In genomic region chr18:31741096-31741735, GRCh38 we compare ENCODE assay signal across 8 cellular contexts. TPM values are rescaled to one million over a fixed set of nuclear protein-coding genes. Genes with fewer than 3 reads are reported as not detected.
A peak's percentile ranks its signal among the peaks of the same experiment; 100 is the strongest.
DNase-seq lines count a peak whose midpoint lies in the region; ATAC-seq and TF ChIP-seq lines count a peak whose summit lies in the region.

No MANE protein-coding gene starts in this region.

- H3K79me2 ChIP-seq in GM23248 (ENCODE audit: insufficient read depth) (no peaks in the 10 kb centered on the region), OCI-LY3 (ENCODE audit: low read length) (no peaks in the 10 kb centered on the region)

- intact Hi-C loops in activated naive CD4-positive, alpha-beta T cell treated with anti-CD3 and anti-CD28 coated beads for 36 hours (cut with micrococcal nuclease), result loop anchor here (1.0 to 5.0 kb wide), 7 partner anchors 78 to 811 kb away; partner anchors contain the start of gene GAREM1

- H3K4me1 ChIP-seq in CD4-positive, CD25-positive, alpha-beta regulatory T cell (ENCODE audit: control insufficient read depth, insufficient read depth, low read length, poor library complexity, severe bottlenecking), result no peaks in the 10 kb centered on the region
- H3K4me1 ChIP-seq in GM23248 (ENCODE audit: insufficient read depth) (no peaks in the 10 kb centered on the region), OCI-LY3 (ENCODE audit: low read length) (peaks cover 23% of the 10 kb centered on the region)

- peak in 1 of 2 donors; percentile 59 for ATAC-seq in CD4-positive, CD25-positive, alpha-beta regulatory T cell (ENCODE audit: low read depth in 2 of 2)
- ATAC-seq in HG02840 (IDR thresholded peaks at IDR 0.05; ENCODE audit: low FRiP score, unreplicated experiment) (no peak), GM21390 (IDR thresholded peaks at IDR 0.05; ENCODE audit: unreplicated experiment) (no peak)

- no peaks in the 10 kb centered on the region for H3K9me2 ChIP-seq in GM23248 (ENCODE audit: insufficient read depth)

- H3K9ac ChIP-seq in GM23248, result no peak overlapping the region
- H3K9ac ChIP-seq in OCI-LY3 (ENCODE audit: low read length), result no peak overlapping the region

- H3K4me1 Mint-ChIP-seq in CD4-positive, CD25-positive, alpha-beta regulatory T cell, result no peaks in the 10 kb centered on the region
- no peaks in the 10 kb centered on the region for H3K4me1 Mint-ChIP-seq in activated naive CD4-positive, alpha-beta T cell treated with anti-CD3 and anti-CD28 coated beads for 36 hours (ENCODE audit: low read depth)

- peak; percentile 36 to 54 (median 43) for DNase-seq in CD4-positive, CD25-positive, alpha-beta regulatory T cell
- DNase-seq in GM23248 (peak; percentile 33), iPS-NIHi7 (ENCODE audit: extremely low spot score) (peak; percentile 33)
- DNase-seq in activated naive CD4-positive, alpha-beta T cell treated with anti-CD3 and anti-CD28 coated beads for 36 hours, result peak; percentile 78
- DNase-seq in stimulated activated CD4-positive, alpha-beta T cell treated with anti-CD3 and anti-CD28 coated beads, Interleukin-2, amount 100 ng/mL, for 48 hours, result peak; percentile 53

- no peaks in the 10 kb centered on the region for H3K36me3 Mint-ChIP-seq in CD4-positive, CD25-positive, alpha-beta regulatory T cell
- H3K36me3 Mint-ChIP-seq in activated naive CD4-positive, alpha-beta T cell treated with anti-CD3 and anti-CD28 coated beads for 36 hours (ENCODE audit: low read depth), result no peaks in the 10 kb centered on the region

- H4K20me1 ChIP-seq in GM23248 (ENCODE audit: insufficient read depth) (no peaks in the 10 kb centered on the region), OCI-LY3 (ENCODE audit: insufficient read depth, low read length) (no peaks in the 10 kb centered on the region)

- H3K4me3 Mint-ChIP-seq in CD4-positive, CD25-positive, alpha-beta regulatory T cell, result no peak overlapping the region
- no peak overlapping the region for H3K4me3 Mint-ChIP-seq in activated naive CD4-positive, alpha-beta T cell treated with anti-CD3 and anti-CD28 coated beads for 36 hours

- H2AFZ ChIP-seq in GM23248 (no peak overlapping the region), OCI-LY3 (ENCODE audit: low read depth, low read length) (no peak overlapping the region)

- H3F3A ChIP-seq in GM23248 (ENCODE audit: insufficient read depth), result no peaks in the 10 kb centered on the region

- in situ Hi-C loops in GM23248 (cut with MboI), result loop anchor here (25.0 kb wide), 1 partner anchor 221 kb away; no protein-coding TSS in a partner anchor

- H3K27ac Mint-ChIP-seq in CD4-positive, CD25-positive, alpha-beta regulatory T cell, result no peak overlapping the region
- no peak overlapping the region for H3K27ac Mint-ChIP-seq in activated naive CD4-positive, alpha-beta T cell treated with anti-CD3 and anti-CD28 coated beads for 36 hours

- WGBS in GM23248 (ENCODE audit: low coverage in 1 of 2, low lambda C conversion rate in 2 of 2, missing lambda C conversion rate in 2 of 2), 2 experiments, result 24% methylated on average over 4 of the region's 4 CpGs

- H3K36me3 ChIP-seq in CD4-positive, CD25-positive, alpha-beta regulatory T cell (ENCODE audit: control insufficient read depth, insufficient read depth, low read length), result no peaks in the 10 kb centered on the region
- no peaks in the 10 kb centered on the region for H3K36me3 ChIP-seq in GM23248 (ENCODE audit: low read depth)
- no peaks in the 10 kb centered on the region for H3K36me3 ChIP-seq in OCI-LY3 (replicated peaks; ENCODE audit: low read depth, low read length)

- H3K9me3 Mint-ChIP-seq in CD4-positive, CD25-positive, alpha-beta regulatory T cell, result peaks cover 0 to 6% (median 0%) of the 10 kb centered on the region in 7 donors
- H3K9me3 Mint-ChIP-seq in activated naive CD4-positive, alpha-beta T cell treated with anti-CD3 and anti-CD28 coated beads for 36 hours, result peaks cover 7% of the 10 kb centered on the region

- TF ChIP-seq CTCF in OCI-LY3 (IDR thresholded peaks at IDR 0.05; ENCODE audit: low read depth, low read length), result peak; percentile 84

- H3K4me2 ChIP-seq in GM23248 (ENCODE audit: unreplicated experiment) (no peak overlapping the region), OCI-LY3 (ENCODE audit: low read length) (no peak overlapping the region)

- no peak overlapping the region for H3K27ac ChIP-seq in CD4-positive, CD25-positive, alpha-beta regulatory T cell (ENCODE audit: insufficient read depth, low read length, poor library complexity, severe bottlenecking)
- no peak overlapping the region for H3K27ac ChIP-seq in GM23248
- no peak overlapping the region for H3K27ac ChIP-seq in OCI-LY3 (ENCODE audit: low read length)

- H3K27me3 ChIP-seq in CD4-positive, CD25-positive, alpha-beta regulatory T cell (ENCODE audit: control insufficient read depth, insufficient read depth, low read length), result no peaks in the 10 kb centered on the region
- H3K27me3 ChIP-seq in GM23248 (replicated peaks; ENCODE audit: insufficient read depth) (no peaks in the 10 kb centered on the region; the same call in 1 of the 2 replicates), OCI-LY3 (ENCODE audit: low read depth, low read length) (no peaks in the 10 kb centered on the region)

- no peaks in the 10 kb centered on the region for H3K9me3 ChIP-seq in CD4-positive, CD25-positive, alpha-beta regulatory T cell (ENCODE audit: control insufficient read depth in 2 of 2, low read length in 2 of 2)
- H3K9me3 ChIP-seq in GM23248 (ENCODE audit: low read depth), result no peaks in the 10 kb centered on the region
- no peaks in the 10 kb centered on the region for H3K9me3 ChIP-seq in OCI-LY3 (ENCODE audit: insufficient read depth, low read length)

- peaks cover 5% of the 10 kb centered on the region for H3K27me3 Mint-ChIP-seq in CD4-positive, CD25-positive, alpha-beta regulatory T cell
- H3K27me3 Mint-ChIP-seq in activated naive CD4-positive, alpha-beta T cell treated with anti-CD3 and anti-CD28 coated beads for 36 hours (ENCODE audit: low read depth), result no peaks in the 10 kb centered on the region

- CTCF ChIA-PET in activated naive CD4-positive, alpha-beta T cell treated with anti-CD3 and anti-CD28 coated beads for 36 hours (lab: Charles Lee), result interaction anchor here (0.6 to 1.3 kb wide), 12 partner anchors 11 to 241 kb away, joined by 3 to 6 read pairs (median 3); partner anchors contain the start of gene SLC25A52

- no peak overlapping the region for H3K4me3 ChIP-seq in CD4-positive, CD25-positive, alpha-beta regulatory T cell (ENCODE audit: low read depth, low read length)
- H3K4me3 ChIP-seq in GM23248 (no peak overlapping the region), OCI-LY3 (ENCODE audit: low read length) (no peak overlapping the region)

RNA-seq across cellular contexts. Expression of gene SLC25A52, which starts 19.5 kb away (rescaled TPM):
- total RNA-seq in CD4-positive, CD25-positive, alpha-beta regulatory T cell, result not detected
- not detected for polyA plus RNA-seq in CD4-positive, CD25-positive, alpha-beta regulatory T cell
- total RNA-seq in GM23248 (2014; rRNA removed; shearing (Covaris generic)), result not detected in 2 replicates
- polyA plus RNA-seq in GM23248 (2016; fragmentation: Nextera tagmentation; extraction: Ambion mirVana), result not detected in 2 replicates
- not detected for total RNA-seq in activated naive CD4-positive, alpha-beta T cell treated with anti-CD3 and anti-CD28 coated beads for 36 hours

RNA-seq across cellular contexts. Expression of gene B4GALT6, which starts 56.8 kb away (rescaled TPM):
- total RNA-seq in CD4-positive, CD25-positive, alpha-beta regulatory T cell, result 0.47 TPM
- polyA plus RNA-seq in CD4-positive, CD25-positive, alpha-beta regulatory T cell, result not detected
- 2.4 and 2.8 TPM in 2 replicates for total RNA-seq in GM23248 (2014; rRNA removed; shearing (Covaris generic))
- 1.2 and 1.3 TPM in 2 replicates for polyA plus RNA-seq in GM23248 (2016; fragmentation: Nextera tagmentation; extraction: Ambion mirVana)
- 1 to 10 TPM; 2.7 to 3.6 TPM for total RNA-seq in activated naive CD4-positive, alpha-beta T cell treated with anti-CD3 and anti-CD28 coated beads for 36 hours
